In genomic region chr18:80022613-80023012, GRCh38 we compare ENCODE assay signal across 13 cellular contexts. TPM values are rescaled to one million over a fixed set of nuclear protein-coding genes. Genes with fewer than 3 reads are reported as not detected.
DNase-seq lines count a peak whose midpoint lies in the region; FAIRE-seq and TF ChIP-seq lines count a peak whose summit lies in the region.
"Had no signal": no experiment of that assay in that cellular context is flagged by ENCODE, and none has a peak within 500 bp of the region (broad histone marks: within the 10 kb centered on the region; RNA-seq: fewer than 3 reads in every experiment).

No MANE protein-coding gene starts in this region.

- peak; percentile 45 for DNase-seq in NCI-H748 (lab: John Stamatoyannopoulos, UW; ENCODE audit: unreplicated experiment)
- DNase-seq in NCI-H748 treated with DMSO at 0.1 percent for 48 hours (lab: John Stamatoyannopoulos, UW): no peak
- DNase-seq in NCI-H1105 treated with DMSO at 0.1 percent for 48 hours (lab: John Stamatoyannopoulos, UW): peak; percentile 4
- peak; percentile 10 for DNase-seq in endothelial cell of umbilical vein (ENCODE audit: low read depth, low spot score)
- DNase-seq in retina: peak; percentile 44
- DNase-seq in NCI-H1436 treated with DMSO at 0.1 percent for 48 hours (lab: John Stamatoyannopoulos, UW): no peak
- DNase-seq in GM13977 (ENCODE audit: low spot score): no peak
- DNase-seq in BE2C: no peak
- DNase-seq: activated B cell treated with CpG ODN at 0.5 μM for 24 hours; activated naive CD8-positive, alpha-beta T cell treated with anti-CD3 and anti-CD28 coated beads, Interleukin-2, amount 10 ng/mL, durations not matched to agents 7 days and 5 days; effector CD8-positive, alpha-beta T cell had no signal

- dilution Hi-C loops in endothelial cell of umbilical vein (cut with MboI; ENCODE audit: extremely low pct_ligation_motif_present, low sequenced_read_pairs): no loop called here

- in situ Hi-C loops in GM13977 (cut with MboI; ENCODE audit: low pct_unique_long_range_greater_than_20kb, low sequenced_read_pairs, unreplicated experiment): no loop called here

- H3K27ac ChIP-seq in endothelial cell of umbilical vein (ENCODE audit: insufficient read depth, low read depth, low read length): no peak overlapping the region
- H3K27ac ChIP-seq: vagina had no signal

- no peak for FAIRE-seq in endothelial cell of umbilical vein (lab: Jason Lieb, UNC)

- no peaks in the 10 kb centered on the region for H4K20me1 ChIP-seq in endothelial cell of umbilical vein (replicated peaks; ENCODE audit: control insufficient read depth, extremely low read depth, insufficient read depth, low read length)

- CTCF ChIA-PET in endothelial cell of umbilical vein (lab: Charles Lee): interaction anchor here (0.7 to 1.0 kb wide), 2 partner anchors 9 to 137 kb away, joined by 3 read pairs; no protein-coding TSS in a partner anchor

- H3K4me1 ChIP-seq in endothelial cell of umbilical vein (ENCODE audit: control insufficient read depth, extremely low read depth, insufficient read depth, low read length) (no peaks in the 10 kb centered on the region), BE2C (no peaks in the 10 kb centered on the region)
- H3K4me1 ChIP-seq: vagina had no signal

- no peaks in the 10 kb centered on the region for H3K27me3 ChIP-seq in endothelial cell of umbilical vein (ENCODE audit: control insufficient read depth in 2 of 2, insufficient read depth in 2 of 2, low read length in 2 of 2)
- H3K27me3 ChIP-seq in BE2C: no peaks in the 10 kb centered on the region
- H3K27me3 ChIP-seq: vagina had no signal

- H2AFZ ChIP-seq in endothelial cell of umbilical vein (ENCODE audit: low read depth, low read length): no peak overlapping the region

- H3K4me2 ChIP-seq in endothelial cell of umbilical vein (ENCODE audit: insufficient read depth, low read length): no peak overlapping the region

- peaks cover 5% of the 10 kb centered on the region for H3K9me3 ChIP-seq in endothelial cell of umbilical vein (replicated peaks; ENCODE audit: control insufficient read depth, insufficient read depth, low read length)
- H3K9me3 ChIP-seq in BE2C: no peaks in the 10 kb centered on the region; the same call in 1 of the 2 replicates

- no peaks in the 10 kb centered on the region for H3K36me3 ChIP-seq in endothelial cell of umbilical vein (ENCODE audit: control insufficient read depth in 2 of 2, extremely low read depth in 1 of 2, insufficient read depth in 2 of 2, low read length in 2 of 2)
- no peaks in the 10 kb centered on the region for H3K36me3 ChIP-seq in BE2C

- H3K9ac ChIP-seq in endothelial cell of umbilical vein (replicated peaks; ENCODE audit: extremely low read depth, insufficient read depth, low read length): no peak overlapping the region

- H3K9me1 ChIP-seq in endothelial cell of umbilical vein (replicated peaks; ENCODE audit: control insufficient read depth, extremely low read depth, insufficient read depth, low read length): no peaks in the 10 kb centered on the region

- POLR2A ChIA-PET in endothelial cell of umbilical vein (lab: Charles Lee): no interaction called here

- intact Hi-C loops in endothelial cell of umbilical vein (cut with micrococcal nuclease): no loop called here

- no peaks in the 10 kb centered on the region for H3K79me2 ChIP-seq in endothelial cell of umbilical vein (ENCODE audit: control insufficient read depth, insufficient read depth, low read length)

- TF ChIP-seq POLR2A in endothelial cell of umbilical vein (IDR thresholded peaks at IDR 0.05; ENCODE audit: low read depth, low read length): no peak

- no peak overlapping the region for H3K4me3 ChIP-seq in endothelial cell of umbilical vein (replicated peaks in 1 of 3; ENCODE audit: insufficient read depth in 1 of 3, low read depth in 1 of 3, low read length in 3 of 3)
- H3K4me3 ChIP-seq in BE2C (ENCODE audit: low read depth, low read length): no peak overlapping the region
- H3K4me3 ChIP-seq: lung, vagina had no signal

- TF ChIP-seq CTCF in endothelial cell of umbilical vein (IDR thresholded peaks at IDR 0.05; ENCODE audit: extremely low read depth in 1 of 2, insufficient read depth in 1 of 2, low read depth in 1 of 2, low read length in 2 of 2) (no peak), GM13977 (IDR thresholded peaks at IDR 0.05; ENCODE audit: extremely low read depth, insufficient read depth, missing control alignments) (no peak), BE2C (IDR thresholded peaks at IDR 0.05; ENCODE audit: low read depth, low read length) (no peak)

- BruUV-seq in endothelial cell of umbilical vein (replicated peaks; lab: Mats Ljungman, UMichigan): no TSS peak

TF ChIP-seq in endothelial cell of umbilical vein, 7 proteins besides CTCF, POLR2A, EP300 and RAD21:
- TF ChIP-seq FOS (IDR thresholded peaks at IDR 0.05; ENCODE audit: borderline replicate concordance, insufficient read depth, low read length) (no peak), EZH2 (IDR thresholded peaks at IDR 0.05; ENCODE audit: borderline replicate concordance, low read depth, low read length, severe bottlenecking) (no peak), MYC (IDR thresholded peaks at IDR 0.05; ENCODE audit: low read depth, low read length) (peak; percentile 48), JUN (IDR thresholded peaks at IDR 0.05; ENCODE audit: borderline replicate concordance, insufficient read depth, insufficient read length, low read depth) (no peak), MAX (IDR thresholded peaks at IDR 0.05; ENCODE audit: insufficient read depth, insufficient read length) (no peak)

RNA-seq across cellular contexts. Expression of gene RBFA, which starts 11.6 kb away (rescaled TPM):
- total RNA-seq in endothelial cell of umbilical vein: 30.5 and 34.8 TPM in 2 replicates
- polyA plus RNA-seq in endothelial cell of umbilical vein: 26.8 and 27.4 TPM in 2 replicates
- 41.2 and 43.1 TPM in 2 replicates for polyA plus RNA-seq in endothelial cell of umbilical vein (2011; cell fraction: cytosol; rRNA removed)
- polyA plus RNA-seq in endothelial cell of umbilical vein (2011; cell fraction: nucleus; rRNA removed): 56.1 and 61.3 TPM in 2 replicates
- 25.4 and 27.9 TPM in 2 replicates for polyA plus RNA-seq in endothelial cell of umbilical vein (2012)
- polyA minus RNA-seq in endothelial cell of umbilical vein: 25.4 and 26.0 TPM in 2 replicates
- 5.2 TPM for polyA minus RNA-seq in endothelial cell of umbilical vein (2011; cell fraction: cytosol; rRNA and poly(A)+ RNA removed)
- 28.5 and 29.4 TPM in 2 replicates for polyA minus RNA-seq in endothelial cell of umbilical vein (2011; cell fraction: nucleus; rRNA and poly(A)+ RNA removed)
- polyA plus RNA-seq in BE2C (2012; ENCODE audit: insufficient read depth, insufficient read length, low read depth): 13.2 TPM

RNA-seq across cellular contexts. Expression of gene TXNL4A, which starts 34.2 kb away (rescaled TPM):
- 147 and 148 TPM in 2 replicates for total RNA-seq in endothelial cell of umbilical vein
- polyA plus RNA-seq in endothelial cell of umbilical vein: 142 and 172 TPM in 2 replicates
- 151 and 167 TPM in 2 replicates for polyA plus RNA-seq in endothelial cell of umbilical vein (2011; cell fraction: cytosol; rRNA removed)
- 48.5 and 53.6 TPM in 2 replicates for polyA plus RNA-seq in endothelial cell of umbilical vein (2011; cell fraction: nucleus; rRNA removed)
- 135 and 147 TPM in 2 replicates for polyA plus RNA-seq in endothelial cell of umbilical vein (2012)
- polyA minus RNA-seq in endothelial cell of umbilical vein: 53.7 and 61.1 TPM in 2 replicates
- polyA minus RNA-seq in endothelial cell of umbilical vein (2011; cell fraction: cytosol; rRNA and poly(A)+ RNA removed): 66.3 TPM
- polyA minus RNA-seq in endothelial cell of umbilical vein (2011; cell fraction: nucleus; rRNA and poly(A)+ RNA removed): 12.2 and 14.9 TPM in 2 replicates
- polyA plus RNA-seq in BE2C (2012; ENCODE audit: insufficient read depth, insufficient read length, low read depth): 177 TPM

RNA-seq across cellular contexts. Expression of gene HSBP1L1, which starts 58.2 kb away (rescaled TPM):
- 3.7 and 5.2 TPM in 2 replicates for total RNA-seq in endothelial cell of umbilical vein
- 5.6 and 7.1 TPM in 2 replicates for polyA plus RNA-seq in endothelial cell of umbilical vein
- 5.0 and 5.2 TPM in 2 replicates for polyA plus RNA-seq in endothelial cell of umbilical vein (2011; cell fraction: cytosol; rRNA removed)
- 10.8 and 12.3 TPM in 2 replicates for polyA plus RNA-seq in endothelial cell of umbilical vein (2011; cell fraction: nucleus; rRNA removed)
- polyA plus RNA-seq in endothelial cell of umbilical vein (2012): 3.9 and 6.9 TPM in 2 replicates
- polyA minus RNA-seq in endothelial cell of umbilical vein: 1.00 and 1.3 TPM in 2 replicates
- 8.9 TPM for polyA minus RNA-seq in endothelial cell of umbilical vein (2011; cell fraction: cytosol; rRNA and poly(A)+ RNA removed)
- 4.1 and 5.7 TPM in 2 replicates for polyA minus RNA-seq in endothelial cell of umbilical vein (2011; cell fraction: nucleus; rRNA and poly(A)+ RNA removed)
- polyA plus RNA-seq in BE2C (2012; ENCODE audit: insufficient read depth, insufficient read length, low read depth): 12.1 TPM

Comparison
In these comparisons a context has a peak if more than half of its experiments do, and no peak if none do; other contexts are left out.
1. DNase-seq: peak in NCI-H748 (single experiment), NCI-H1105 treated with DMSO at 0.1 percent for 48 hours (single experiment), endothelial cell of umbilical vein (single experiment) and retina (single experiment); none in NCI-H748 treated with DMSO at 0.1 percent for 48 hours (single experiment), NCI-H1436 treated with DMSO at 0.1 percent for 48 hours (single experiment), GM13977 (single experiment) and BE2C (single experiment).